ENCODE assay signal across 8 cellular contexts in genomic region chr15:25438601-25439455, GRCh38. TPM values are rescaled to one million over a fixed set of nuclear protein-coding genes. Genes with fewer than 3 reads are reported as not detected.
DNase-seq lines count a peak whose midpoint lies in the region; ATAC-seq and TF ChIP-seq lines count a peak whose summit lies in the region.

TSS of gene UBE3A (minus strand) at chr15:25439024. CDS start at chr15:25409107, 29,917 bp downstream.

- intact Hi-C loops in Right ventricle myocardium inferior (cut with DNase I) (loop anchor here (5.0 to 10.0 kb wide), 3 partner anchors 92 to 646 kb away; no protein-coding TSS in a partner anchor), ovary (cut with DNase I) (no loop called here)

- H3K36me3 ChIP-seq in ovary = no peaks in the 10 kb centered on the region
- H3K36me3 ChIP-seq in thymus (ENCODE audit: control insufficient read depth, insufficient read depth) = no peaks in the 10 kb centered on the region

- no peaks in the 10 kb centered on the region for H3K27me3 ChIP-seq in ovary
- H3K27me3 ChIP-seq in thymus (ENCODE audit: control insufficient read depth, insufficient read depth) = no peaks in the 10 kb centered on the region

- H3K4me3 ChIP-seq in ovary (peak within 1 kb of the TSS; percentile 99), thymus (ENCODE audit: low read length) (peak within 1 kb of the TSS; percentile 97)

- TF ChIP-seq CTCF in GM12874 (IDR thresholded peaks at IDR 0.05; ENCODE audit: insufficient read depth, low read depth, low read length) (0 out of 2 replicates have a peak, but pooled peaks have one; percentile 8), ovary (IDR thresholded peaks at IDR 0.05) (peak in 2 of 3 donors; percentile 6 to 21)

- ATAC-seq in HG02642 (IDR thresholded peaks at IDR 0.05; ENCODE audit: poor library complexity, unreplicated experiment) = peak; percentile 89
- ATAC-seq in Right ventricle myocardium inferior = peak; percentile 99

- peaks cover 3% of the 10 kb centered on the region for H3K4me1 ChIP-seq in ovary (ENCODE audit: insufficient read depth)
- peaks cover 5% of the 10 kb centered on the region for H3K4me1 ChIP-seq in thymus (ENCODE audit: control insufficient read depth, insufficient read depth, low read length)

- WGBS in ovary, 3 donors = 0 to 1% (median 1%) methylated on average over 53 to 98 of the region's 99 CpGs
- under 1% methylated on average over 99 of the region's 99 CpGs for WGBS in thymus

- H3K9me3 ChIP-seq in ovary (no peaks in the 10 kb centered on the region), thymus (ENCODE audit: control insufficient read depth) (no peaks in the 10 kb centered on the region)

- H3K27ac ChIP-seq in ovary = peak within 1 kb of the TSS; percentile 88 to 93
- peak within 1 kb of the TSS; percentile 97 for H3K27ac ChIP-seq in thymus (ENCODE audit: low read depth)

- no peak for TF ChIP-seq EP300 in ovary (IDR thresholded peaks at IDR 0.05)

- DNase-seq in NCI-H1105 (lab: John Stamatoyannopoulos, UW) (peak; percentile 82), SW 1271 (lab: John Stamatoyannopoulos, UW) (peak; percentile 61 to 80), Right ventricle myocardium inferior (ENCODE audit: missing footprints) (peak; percentile 95), ovary (peak; percentile 89 to 95 (median 92))
- DNase-seq in activated naive CD8-positive, alpha-beta T cell treated with anti-CD3 and anti-CD28 coated beads, Interleukin-2, amount 50 U/mL, for 16 hours (ENCODE audit: low read depth, low spot score) = peak; percentile 72

- peak; percentile 55 for TF ChIP-seq POLR2A in ovary (IDR thresholded peaks at IDR 0.05)

RNA-seq across cellular contexts. Expression of gene UBE3A, which starts in this region (rescaled TPM):
- 104 TPM for total RNA-seq in Right ventricle myocardium inferior
- 100 to 1,000 TPM in 3 of 7 donors, 10 to 100 TPM in 4; 67.0 to 130 (median 99.3) TPM for total RNA-seq in ovary
- polyA plus RNA-seq in ovary = 10 to 100 TPM; 27.0 to 52.0 TPM
- polyA plus RNA-seq in thymus = 34.7 TPM

Comparison
In these comparisons a context has a peak if more than half of its experiments do, and no peak if none do; other contexts are left out.
1. Peak in every context shown above with its lines: DNase-seq, ATAC-seq, H3K4me3 ChIP-seq and H3K27ac ChIP-seq.